In the genomic region with DNA sequence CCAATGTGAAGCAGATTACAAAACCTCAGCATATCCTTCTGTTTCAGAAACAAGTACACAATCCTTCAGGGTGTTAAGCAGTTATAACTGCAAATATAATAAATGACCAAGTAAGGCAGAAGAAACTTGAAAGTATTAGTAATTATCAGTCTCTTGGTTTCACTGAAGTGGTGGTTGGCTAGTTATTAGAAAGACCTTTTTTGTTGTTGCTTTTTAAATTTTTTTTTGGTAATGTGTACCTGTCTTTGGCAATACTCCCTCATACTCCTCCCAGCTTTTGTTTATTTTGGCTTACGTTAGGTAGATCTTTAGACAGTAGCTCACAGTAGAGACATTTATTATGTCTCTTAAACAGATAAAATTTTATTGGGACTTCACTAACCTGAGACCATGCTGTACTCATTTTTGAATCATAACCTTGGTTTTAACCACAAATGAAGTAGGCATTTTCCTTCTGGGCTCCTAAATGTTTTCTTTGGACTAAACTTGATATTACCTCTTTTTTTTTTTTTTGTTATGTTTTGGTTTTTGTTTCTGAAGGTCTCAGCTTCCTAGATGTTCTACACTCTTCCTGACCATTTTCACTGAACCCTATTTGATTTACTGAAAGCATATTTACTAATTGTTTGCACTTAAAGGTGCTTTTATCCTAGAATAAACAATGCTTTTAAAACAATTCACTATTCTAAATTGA, we compare ENCODE assay signal across 9 cellular contexts. TPM values are rescaled to one million over a fixed set of nuclear protein-coding genes. Genes with fewer than 3 reads are reported as not detected.
DNase-seq lines count a peak whose midpoint lies in the region; ATAC-seq, FAIRE-seq and TF ChIP-seq lines count a peak whose summit lies in the region.
"Had no signal": no experiment of that assay in that cellular context is flagged by ENCODE, and none has a peak within 500 bp of the region (broad histone marks: within the 10 kb centered on the region; RNA-seq: fewer than 3 reads in every experiment).

No MANE protein-coding gene starts in this region.

- ATAC-seq in GM18511 (IDR thresholded peaks at IDR 0.05; ENCODE audit: unreplicated experiment) (peak; percentile 68), HG02840 (IDR thresholded peaks at IDR 0.05; ENCODE audit: low FRiP score, unreplicated experiment) (peak; percentile 48), right lobe of liver (peak; percentile 86 to 89 (median 88)), right cardiac atrium (no peak), GM19324 (IDR thresholded peaks at IDR 0.05; ENCODE audit: low FRiP score, unreplicated experiment) (no peak)
- no peak for ATAC-seq in activated CD4-positive, CD25-positive, alpha-beta regulatory T cell treated with anti-CD3 and anti-CD28 coated beads, Interleukin-2, amount 50 U/mL, for 24 hours

- no peaks in the 10 kb centered on the region for H3K9me3 ChIP-seq in right lobe of liver
- no peaks in the 10 kb centered on the region for H3K9me3 ChIP-seq in right cardiac atrium (ENCODE audit: control insufficient read depth, low read length)

- H3K36me3 ChIP-seq in right lobe of liver, result peaks cover 0 to 2% (median 0%) of the 10 kb centered on the region in 4 donors

- intact Hi-C loops in right lobe of liver (cut with DNase I), result no loop called here
- intact Hi-C loops in right cardiac atrium (cut with DNase I), result no loop called here

- TF ChIP-seq POLR2A in right lobe of liver (IDR thresholded peaks at IDR 0.05), result no peak

- no peak for TF ChIP-seq CTCF in right lobe of liver (IDR thresholded peaks at IDR 0.05)

- H3K4me1 ChIP-seq in right lobe of liver (peaks cover 0 to 35% (median 13%) of the 10 kb centered on the region in 4 donors), right cardiac atrium (ENCODE audit: control insufficient read depth, insufficient read depth, low read length) (no peaks in the 10 kb centered on the region)

- DNase-seq in RCC 7860 (ENCODE audit: low spot score) (peak; percentile 65), right lobe of liver (no peak), right cardiac atrium (no peak)
- DNase-seq in activated naive CD4-positive, alpha-beta T cell treated with Interleukin-2 at 50 U/mL for 16 hours, result no peak
- DNase-seq: NCI-H1930 had no signal

- FAIRE-seq in RCC 7860 (lab: Jason Lieb, UNC), result no peak

- H3K27ac ChIP-seq in right lobe of liver (peak overlapping the region; percentile 4 to 7 (median 5)), right cardiac atrium (ENCODE audit: low read length) (no peak overlapping the region)

- no peaks in the 10 kb centered on the region for H3K27me3 ChIP-seq in right lobe of liver
- H3K27me3 ChIP-seq in right cardiac atrium (ENCODE audit: control insufficient read depth, insufficient read depth), result no peaks in the 10 kb centered on the region

- H3K4me3 ChIP-seq in right lobe of liver (no peak overlapping the region), right cardiac atrium (ENCODE audit: low read length) (no peak overlapping the region)

- 28% methylated on average over 1 of the region's 1 CpG for WGBS in right lobe of liver (ENCODE audit: insufficient coverage, low coverage, low lambda C conversion rate, missing lambda C conversion rate)
- WGBS in right cardiac atrium, result 43% methylated on average over 1 of the region's 1 CpG

RNA-seq across cellular contexts. Expression of gene CD2AP, which starts 6.4 kb away (rescaled TPM):
- 10 to 100 TPM; 12.0 to 24.8 (median 15.1) TPM for total RNA-seq in right lobe of liver
- total RNA-seq in right cardiac atrium, result 10 to 100 TPM in 3 of 4 donors, 1 to 10 TPM in 1; 10.0 to 12.4 (median 11.3) TPM
- polyA plus RNA-seq in right cardiac atrium, result 5.7 TPM

Comparison
In these comparisons a context has a peak if more than half of its experiments do, and no peak if none do; other contexts are left out.
1. ATAC-seq: peak in GM18511 (single experiment), HG02840 (single experiment) and right lobe of liver (4 of 4); none in activated CD4-positive, CD25-positive, alpha-beta regulatory T cell treated with anti-CD3 and anti-CD28 coated beads, Interleukin-2, amount 50 U/mL, for 24 hours (0 of 2), right cardiac atrium (0 of 2) and GM19324 (single experiment).